In genomic region chr6:166605752-166606151, GRCh38 we compare ENCODE assay signal across 24 cellular contexts. TPM values are rescaled to one million over a fixed set of nuclear protein-coding genes. Genes with fewer than 3 reads are reported as not detected.
"Had no signal": no experiment of that assay in that cellular context is flagged by ENCODE, and none has a peak within 500 bp of the region (broad histone marks: within the 10 kb centered on the region; RNA-seq: fewer than 3 reads in every experiment).

No MANE protein-coding gene starts in this region.

- ATAC-seq: activated CD8-positive, alpha-beta T cell treated with anti-CD3 and anti-CD28 coated beads, Interleukin-2, amount 10 ng/mL, durations not matched to agents 7 days and 5 days; activated naive CD8-positive, alpha-beta T cell treated with anti-CD3 and anti-CD28 coated beads, Interleukin-2, amount 50 U/mL, for 24 hours; Panc1 had no signal

- H3K4me1 Mint-ChIP-seq: activated CD4-positive, alpha-beta T cell treated with anti-CD3 and anti-CD28 coated beads, Interleukin-2, amount 10 ng/mL, durations not matched to agents 24 days and 14 days; activated naive CD4-positive, alpha-beta T cell treated with anti-CD3 and anti-CD28 coated beads, Interleukin-2, amount 10 ng/mL, durations not matched to agents 7 days and 5 days; activated naive CD8-positive, alpha-beta T cell treated with anti-CD3 and anti-CD28 coated beads, Interleukin-2, amount 50 U/mL, for 24 hours had no signal

- H3K4me1 ChIP-seq: SJCRH30 had no signal

- H3K27ac ChIP-seq: KMS-11, SJCRH30 had no signal

- H3K27me3 ChIP-seq: SJCRH30 had no signal

- H3K9me3 Mint-ChIP-seq: activated CD4-positive, alpha-beta T cell treated with anti-CD3 and anti-CD28 coated beads, Interleukin-2, amount 10 ng/mL, durations not matched to agents 24 days and 14 days; activated naive CD4-positive, alpha-beta T cell treated with anti-CD3 and anti-CD28 coated beads, Interleukin-2, amount 10 ng/mL, durations not matched to agents 7 days and 5 days; activated naive CD8-positive, alpha-beta T cell treated with anti-CD3 and anti-CD28 coated beads, Interleukin-2, amount 50 U/mL, for 24 hours; activated T-cell treated with anti-CD3 and anti-CD28 coated beads, Interleukin-2, amount 50 U/mL, for 24 hours; activated T-helper 2 cell treated with anti-CD3 and anti-CD28 coated beads, Interferon-gamma antibody, Interleukin-2, Interleukin-4, amounts not matched to agents 10 μg/mL and 5 μg/mL and 100 μg/mL, durations not matched to agents 14 hours and 24 hours and 36 hours; T-helper 1 cell treated with Interleukin-12 subunit alpha and Interleukin-12 subunit beta and Interleukin-4 antibody, amounts not matched to agents 30 μg/mL and 1 μg/mL, for 36 hours; T-helper 2 cell treated with Interferon-gamma antibody and Interleukin-4, amounts not matched to agents 5 μg/mL and 100 μg/mL, for 36 hours had no signal

- H3K36me3 Mint-ChIP-seq: activated naive CD4-positive, alpha-beta T cell treated with anti-CD3 and anti-CD28 coated beads, Interleukin-2, amount 10 ng/mL, durations not matched to agents 7 days and 5 days; activated naive CD8-positive, alpha-beta T cell had no signal

- H3K27ac Mint-ChIP-seq: activated CD4-positive, alpha-beta T cell treated with anti-CD3 and anti-CD28 coated beads, Interleukin-2, amount 10 ng/mL, durations not matched to agents 24 days and 14 days; activated CD8-positive, alpha-beta T cell treated with anti-CD3 and anti-CD28 coated beads, Interleukin-2, amount 10 ng/mL, durations not matched to agents 7 days and 5 days; activated naive CD4-positive, alpha-beta T cell treated with anti-CD3 and anti-CD28 coated beads, Interleukin-2, amount 10 ng/mL, durations not matched to agents 7 days and 5 days; activated naive CD8-positive, alpha-beta T cell; activated naive CD8-positive, alpha-beta T cell treated with anti-CD3 and anti-CD28 coated beads, Interleukin-2, amount 50 U/mL, for 24 hours; activated T-cell treated with anti-CD3 and anti-CD28 coated beads, Interleukin-2, amount 50 U/mL, for 24 hours; activated T-helper 2 cell treated with anti-CD3 and anti-CD28 coated beads, Interferon-gamma antibody, Interleukin-2, Interleukin-4, amounts not matched to agents 10 μg/mL and 5 μg/mL and 100 μg/mL, durations not matched to agents 14 hours and 24 hours and 36 hours; brain; T-helper 1 cell treated with Interleukin-12 subunit alpha and Interleukin-12 subunit beta and Interleukin-4 antibody, amounts not matched to agents 30 μg/mL and 1 μg/mL, for 36 hours; T-helper 2 cell treated with Interferon-gamma antibody and Interleukin-4, amounts not matched to agents 5 μg/mL and 100 μg/mL, for 36 hours had no signal

- H3K4me2 ChIP-seq: KMS-11, SK-N-SH had no signal

- H3K4me3 ChIP-seq: SJCRH30 had no signal

- H3K4me3 Mint-ChIP-seq: activated CD4-positive, alpha-beta T cell treated with anti-CD3 and anti-CD28 coated beads, Interleukin-2, amount 10 ng/mL, durations not matched to agents 24 days and 14 days; activated CD8-positive, alpha-beta T cell treated with anti-CD3 and anti-CD28 coated beads, Interleukin-2, amount 10 ng/mL, durations not matched to agents 7 days and 5 days; activated naive CD4-positive, alpha-beta T cell treated with anti-CD3 and anti-CD28 coated beads, Interleukin-2, amount 10 ng/mL, durations not matched to agents 7 days and 5 days; activated naive CD8-positive, alpha-beta T cell; activated naive CD8-positive, alpha-beta T cell treated with anti-CD3 and anti-CD28 coated beads, Interleukin-2, amount 50 U/mL, for 24 hours; activated T-cell treated with anti-CD3 and anti-CD28 coated beads, Interleukin-2, amount 50 U/mL, for 24 hours; brain; T-helper 1 cell treated with Interleukin-12 subunit alpha and Interleukin-12 subunit beta and Interleukin-4 antibody, amounts not matched to agents 30 μg/mL and 1 μg/mL, for 36 hours; T-helper 2 cell treated with Interferon-gamma antibody and Interleukin-4, amounts not matched to agents 5 μg/mL and 100 μg/mL, for 36 hours had no signal

- H3K9me3 ChIP-seq: SJCRH30, SK-N-SH had no signal

- DNase-seq: activated CD4-positive, alpha-beta T cell treated with anti-CD3 and anti-CD28 coated beads, Interleukin-2, amount 10 ng/mL, durations not matched to agents 24 days and 14 days; activated CD4-positive, alpha-beta T cell treated with anti-CD3 and anti-CD28 coated beads, Interleukin-2, amount 50 U/mL, for 48 hours; activated CD8-positive, alpha-beta T cell treated with anti-CD3 and anti-CD28 coated beads, Interleukin-2, amount 10 ng/mL, durations not matched to agents 7 days and 5 days; activated naive CD4-positive, alpha-beta T cell treated with anti-CD3 and anti-CD28 coated beads, Interleukin-2, amount 10 ng/mL, durations not matched to agents 7 days and 5 days; activated naive CD8-positive, alpha-beta T cell treated with anti-CD3 and anti-CD28 coated beads, Interleukin-2, amount 50 U/mL, for 24 hours; activated T-cell treated with anti-CD3 and anti-CD28 coated beads, Interleukin-2, amount 50 U/mL, for 24 hours; anterior cingulate cortex; caudate nucleus; cerebellar nuclear complex; NCI-H1092 treated with DMSO at 0.1 percent for 48 hours; NCI-H1694 treated with DMSO at 0.1 percent for 48 hours; NCI-H2029; NCI-H345; NCI-H524 treated with DMSO at 0.1 percent for 48 hours; SHP77; SJCRH30; SK-N-SH had no signal

- H3K9ac ChIP-seq: KMS-11, SK-N-SH had no signal

- H3K36me3 ChIP-seq: SJCRH30 had no signal

- H3K27me3 Mint-ChIP-seq: activated naive CD4-positive, alpha-beta T cell treated with anti-CD3 and anti-CD28 coated beads, Interleukin-2, amount 10 ng/mL, durations not matched to agents 7 days and 5 days; activated naive CD8-positive, alpha-beta T cell; activated naive CD8-positive, alpha-beta T cell treated with anti-CD3 and anti-CD28 coated beads, Interleukin-2, amount 50 U/mL, for 24 hours; activated T-cell treated with anti-CD3 and anti-CD28 coated beads, Interleukin-2, amount 50 U/mL, for 24 hours; brain had no signal

RNA-seq across cellular contexts. Expression of gene RAMACL, which starts 19.3 kb away (rescaled TPM):
- total RNA-seq: activated T-helper 2 cell treated with anti-CD3 and anti-CD28 coated beads, Interferon-gamma antibody, Interleukin-2, Interleukin-4, amounts not matched to agents 10 μg/mL and 5 μg/mL and 100 μg/mL, durations not matched to agents 14 hours and 24 hours and 36 hours had no signal
